Comparison of ENCODE assay signal across 1 cellular context in genomic region chr1:11907275-11908138, GRCh38.
TF ChIP-seq lines count a peak whose summit lies in the region.

No MANE protein-coding gene starts in this region.

TF ChIP-seq in K562, 482 proteins besides CTCF, POLR2A, EP300 and RAD21 (continued from another document):
- TF ChIP-seq TFAP4 (CRISPR knock-in tag; IDR thresholded peaks at IDR 0.05; ENCODE audit: borderline replicate concordance) (0 out of 2 replicates have a peak, but pooled peaks have one; percentile 20), CHD2 (IDR thresholded peaks at IDR 0.05; ENCODE audit: low read depth, low read length) (no peak), MXI1 (IDR thresholded peaks at IDR 0.05; ENCODE audit: low read depth, low read length) (0 out of 2 replicates have a peak, but pooled peaks have one; percentile 69), ZNF511 (CRISPR knock-in tag; IDR thresholded peaks at IDR 0.05) (no peak), ZNF280B (CRISPR knock-in tag; IDR thresholded peaks at IDR 0.05) (no peak), PBX2 (CRISPR knock-in tag; IDR thresholded peaks at IDR 0.05; ENCODE audit: low read depth) (no peak), PBX2 (tag; conservative IDR thresholded peaks at IDR 0.05; ENCODE audit: low read depth) (no peak), ZNF277 (CRISPR knock-in tag; IDR thresholded peaks at IDR 0.05; ENCODE audit: borderline replicate concordance) (no peak), NCOR1 (IDR thresholded peaks at IDR 0.05) (no peak)
